ENCODE assay signal across 22 cellular contexts in the genomic region with DNA sequence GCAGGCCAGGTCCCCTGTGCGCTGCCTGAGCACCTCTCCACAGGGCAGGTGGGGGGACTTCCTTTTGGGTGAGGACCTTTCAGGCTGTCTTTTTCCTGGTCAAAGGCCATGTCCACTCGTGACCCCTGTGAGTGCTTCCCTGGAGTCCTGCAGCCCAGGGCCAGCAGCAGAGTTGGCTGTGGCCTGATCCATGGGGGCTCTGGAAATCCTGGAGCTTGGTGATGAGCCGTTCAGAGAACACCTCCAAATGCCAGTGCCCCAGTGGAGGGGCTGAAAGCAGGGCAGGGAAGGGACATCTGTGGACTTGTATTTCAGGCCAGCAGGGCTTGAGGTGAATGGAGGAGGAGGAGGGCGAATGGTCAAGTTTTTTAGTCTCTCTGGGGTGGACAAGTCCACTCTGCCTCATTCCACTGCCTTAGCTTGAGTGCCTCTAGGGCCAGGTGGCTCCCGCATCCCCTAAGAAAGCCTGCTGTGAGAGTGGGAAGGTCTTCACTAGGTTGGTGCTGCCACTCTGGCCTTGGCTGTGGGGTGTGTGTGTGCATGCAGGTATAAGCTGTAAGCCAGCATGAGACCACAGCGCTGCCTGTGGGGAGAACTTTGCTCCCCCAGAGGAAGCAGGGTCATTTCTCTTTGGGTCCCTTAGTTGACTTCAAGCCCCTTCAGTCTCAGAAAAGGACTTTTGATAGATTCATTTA. TPM values are rescaled to one million over a fixed set of nuclear protein-coding genes. Genes with fewer than 3 reads are reported as not detected.
DNase-seq lines count a peak whose midpoint lies in the region; ATAC-seq and TF ChIP-seq lines count a peak whose summit lies in the region.
"Had no signal": no experiment of that assay in that cellular context is flagged by ENCODE, and none has a peak within 500 bp of the region (broad histone marks: within the 10 kb centered on the region; RNA-seq: fewer than 3 reads in every experiment).

No MANE protein-coding gene starts in this region.

- no peaks in the 10 kb centered on the region for H3K4me1 Mint-ChIP-seq in effector memory CD8-positive, alpha-beta T cell (ENCODE audit: low read depth in 2 of 2)
- H3K4me1 Mint-ChIP-seq: GM23338 had no signal

- H3K27ac Mint-ChIP-seq in effector memory CD8-positive, alpha-beta T cell = no peak overlapping the region
- H3K27ac Mint-ChIP-seq: GM23338 had no signal

- H3K9me3 ChIP-seq in right atrium auricular region (no peaks in the 10 kb centered on the region), RWPE2 (ENCODE audit: severe bottlenecking) (no peaks in the 10 kb centered on the region), spleen (no peaks in the 10 kb centered on the region), HAP-1 (no peaks in the 10 kb centered on the region)
- H3K9me3 ChIP-seq: SJSA1 had no signal

- H3K27ac ChIP-seq in right atrium auricular region (no peak overlapping the region), RWPE2 (ENCODE audit: poor library complexity, severe bottlenecking) (no peak overlapping the region), spleen (no peak overlapping the region)
- H3K27ac ChIP-seq: C4-2B, SJSA1 had no signal

- in situ Hi-C loops in HAP-1 (cut with MboI; ENCODE audit: low sequenced_read_pairs) = no loop called here

- DNase-seq in Right ventricle myocardium inferior (ENCODE audit: missing footprints) (peak; percentile 37), right atrium auricular region (ENCODE audit: low spot score) (no peak), RWPE2 (ENCODE audit: low spot score) (peak; percentile 35), left ventricle myocardium superior (peak; percentile 21), spleen (peak; percentile 65), HAP-1 (ENCODE audit: low spot score in 2 of 2) (no peak), sciatic nerve (ENCODE audit: low spot score) (no peak)
- DNase-seq in effector memory CD8-positive, alpha-beta T cell = no peak
- DNase-seq: 8988T; AML-193; HCEC 1CT; KG1; NCI-H1092; NCI-H1436; NCI-H187 treated with DMSO at 0.1 percent for 48 hours; NCI-H2227 treated with DMSO at 0.1 percent for 48 hours; NCI-H510A; NCI-H774; NK-92 treated with Interleukin-12 subunit alpha and Interleukin-12 subunit beta, amount 100 ng/mL, for 24 hours had no signal

- H3K4me3 Mint-ChIP-seq in effector memory CD8-positive, alpha-beta T cell = no peak overlapping the region
- H3K4me3 Mint-ChIP-seq: GM23338 had no signal

- H3K4me1 ChIP-seq in right atrium auricular region (no peaks in the 10 kb centered on the region), RWPE2 (ENCODE audit: insufficient read depth, poor library complexity, severe bottlenecking) (no peaks in the 10 kb centered on the region), spleen (no peaks in the 10 kb centered on the region), HAP-1 (no peaks in the 10 kb centered on the region)
- H3K4me1 ChIP-seq: SJSA1 had no signal

- TF ChIP-seq CTCF in right atrium auricular region (IDR thresholded peaks at IDR 0.05) (no peak), RWPE2 (IDR thresholded peaks at IDR 0.05; ENCODE audit: poor library complexity, severe bottlenecking) (no peak), spleen (IDR thresholded peaks at IDR 0.05 in 8 of 11, conservative IDR thresholded peaks at IDR 0.05 in 3 of 11) (no peak)

- TF ChIP-seq POLR2A in spleen (IDR thresholded peaks at IDR 0.05) = no peak

- intact Hi-C loops in Right ventricle myocardium inferior (cut with DNase I) = no loop called here
- intact Hi-C loops in left ventricle myocardium superior (cut with micrococcal nuclease) = no loop called here
- intact Hi-C loops in spleen (cut with DNase I; ENCODE audit: low total_unique reads) = no loop called here
- intact Hi-C loops in sciatic nerve (cut with DNase I) = no loop called here

- peaks cover 17 to 77% of the 10 kb centered on the region in 2 donors for H3K27me3 Mint-ChIP-seq in effector memory CD8-positive, alpha-beta T cell

- no peak overlapping the region for H3K4me3 ChIP-seq in right atrium auricular region
- H3K4me3 ChIP-seq in RWPE2 (ENCODE audit: severe bottlenecking) = no peak overlapping the region
- H3K4me3 ChIP-seq in spleen = no peak overlapping the region
- no peak overlapping the region for H3K4me3 ChIP-seq in HAP-1
- H3K4me3 ChIP-seq: GM23338, SJSA1 had no signal

- H3K9me3 Mint-ChIP-seq in effector memory CD8-positive, alpha-beta T cell = no peaks in the 10 kb centered on the region

- 71 to 87% (median 76%) methylated on average over 5 to 6 of the region's 6 CpGs for WGBS in spleen, 5 donors

- no peaks in the 10 kb centered on the region for H3K36me3 ChIP-seq in right atrium auricular region
- H3K36me3 ChIP-seq in RWPE2 (ENCODE audit: low read depth) = no peaks in the 10 kb centered on the region
- H3K36me3 ChIP-seq in spleen = no peaks in the 10 kb centered on the region
- no peaks in the 10 kb centered on the region for H3K36me3 ChIP-seq in HAP-1 (replicated peaks)
- H3K36me3 ChIP-seq: SJSA1 had no signal

- ATAC-seq in Right ventricle myocardium inferior = no peak
- no peak for ATAC-seq in RWPE2 (ENCODE audit: low read depth)
- no peak for ATAC-seq in left ventricle myocardium superior
- no peak for ATAC-seq in effector memory CD8-positive, alpha-beta T cell (replicated peaks)
- no peak for ATAC-seq in sciatic nerve
- ATAC-seq: GM23338 had no signal

- peaks cover 4% of the 10 kb centered on the region for H3K36me3 Mint-ChIP-seq in effector memory CD8-positive, alpha-beta T cell (ENCODE audit: insufficient read depth)

- H3K27me3 ChIP-seq in right atrium auricular region (no peaks in the 10 kb centered on the region), RWPE2 (ENCODE audit: insufficient read depth, poor library complexity, severe bottlenecking) (no peaks in the 10 kb centered on the region), spleen (replicated peaks in 1 of 7) (peaks cover 0 to 24% (median 0%) of the 10 kb centered on the region in 7 donors), HAP-1 (ENCODE audit: low read depth) (peaks cover 10% of the 10 kb centered on the region)

RNA-seq across cellular contexts. Expression of gene PCBD1, which starts 25.3 kb away (rescaled TPM):
- total RNA-seq in Right ventricle myocardium inferior (155 TPM), right atrium auricular region (10 to 100 TPM; 79.4 to 98.6 TPM), left ventricle myocardium superior (172 TPM), spleen (10 to 100 TPM; 24.5 to 36.1 (median 29.8) TPM), sciatic nerve (41.1 TPM)
- 10 to 100 TPM; 25.0 to 45.6 (median 45.2) TPM for polyA plus RNA-seq in spleen

Comparison
In these comparisons a context has a peak if more than half of its experiments do, and no peak if none do; other contexts are left out.
1. DNase-seq: peak in Right ventricle myocardium inferior (single experiment), RWPE2 (single experiment), left ventricle myocardium superior (single experiment) and spleen (single experiment); none in right atrium auricular region (single experiment), HAP-1 (0 of 2), effector memory CD8-positive, alpha-beta T cell (0 of 3) and sciatic nerve (single experiment).